ENCODE assay signal across 9 cellular contexts in the genomic region with DNA sequence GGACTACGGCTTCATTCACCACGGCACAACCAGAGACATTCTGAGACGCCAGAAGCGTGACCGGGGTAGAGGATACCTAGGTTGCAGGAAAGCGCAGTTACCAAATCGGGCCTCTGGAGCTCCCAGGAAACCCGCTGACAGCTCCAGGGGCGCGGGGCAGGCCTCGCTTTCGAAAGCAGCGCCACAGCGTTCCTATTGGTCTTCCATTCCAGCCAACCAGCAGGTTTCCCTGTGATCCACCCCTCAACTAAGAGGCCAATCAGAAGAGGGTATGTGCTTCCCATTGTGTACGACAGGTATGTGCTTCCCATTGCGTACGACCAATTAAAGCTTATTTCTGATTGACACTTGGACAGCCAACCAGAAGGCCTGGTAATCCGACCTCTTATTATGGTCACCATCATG. TPM values are rescaled to one million over a fixed set of nuclear protein-coding genes. Genes with fewer than 3 reads are reported as not detected.
A peak's percentile ranks its signal among the peaks of the same experiment; 100 is the strongest.
DNase-seq lines count a peak whose midpoint lies in the region; ATAC-seq, FAIRE-seq and TF ChIP-seq lines count a peak whose summit lies in the region.
"Had no signal": no experiment of that assay in that cellular context is flagged by ENCODE, and none has a peak within 500 bp of the region (broad histone marks: within the 10 kb centered on the region; RNA-seq: fewer than 3 reads in every experiment).

No MANE protein-coding gene starts in this region.

- H3K4me3 ChIP-seq in mucosa of descending colon, result no peak overlapping the region

- no peak for TF ChIP-seq POLR2A in H54 (IDR thresholded peaks at IDR 0.05; ENCODE audit: low read depth, low read length)

- no peak for TF ChIP-seq CTCF in mucosa of descending colon (IDR thresholded peaks at IDR 0.05)

- ATAC-seq in GM18873 (IDR thresholded peaks at IDR 0.05; ENCODE audit: low FRiP score, unreplicated experiment), result peak; percentile 95
- ATAC-seq in HG02981 (IDR thresholded peaks at IDR 0.05; ENCODE audit: unreplicated experiment), result peak; percentile 93
- ATAC-seq in mucosa of descending colon, result peak; percentile 49
- no peak for ATAC-seq in HG03469 (IDR thresholded peaks at IDR 0.05; ENCODE audit: unreplicated experiment)

- no peaks in the 10 kb centered on the region for H3K9me3 ChIP-seq in mucosa of descending colon

- intact Hi-C loops in mucosa of descending colon (cut with DNase I, micrococcal nuclease), result no loop called here

- DNase-seq in central memory CD4-positive, alpha-beta T cell, result peak; percentile 9
- DNase-seq in mucosa of descending colon (peak in 1 of 3 donors; percentile 9), H54 (ENCODE audit: insufficient read length, low spot score) (no peak), GDM1 (lab: John Stamatoyannopoulos, UW) (no peak), KG1 (lab: John Stamatoyannopoulos, UW) (no peak)

- no peaks in the 10 kb centered on the region for H3K36me3 ChIP-seq in mucosa of descending colon (ENCODE audit: low read depth)

- H3K4me1 ChIP-seq in mucosa of descending colon (ENCODE audit: low read depth), result no peaks in the 10 kb centered on the region

- FAIRE-seq in H54 (lab: Jason Lieb, UNC), result no peak
- FAIRE-seq: frontal cortex had no signal

RNA-seq across cellular contexts. Expression of a gene that starts 14.9 kb away (rescaled TPM):
- 10 to 100 TPM; 56.4 to 86.6 (median 68.2) TPM for total RNA-seq in mucosa of descending colon

RNA-seq across cellular contexts. Expression of a gene that starts 42.4 kb away (rescaled TPM):
- 10 to 100 TPM; 26.9 to 74.6 (median 53.1) TPM for total RNA-seq in mucosa of descending colon

RNA-seq across cellular contexts. Expression of a gene that starts 53.3 kb away (rescaled TPM):
- 1 to 10 TPM in 1 of 3 donors, not detected in 2; 2.7 TPM for total RNA-seq in mucosa of descending colon
- total RNA-seq: frontal cortex had no signal

RNA-seq across cellular contexts. Expression of a gene that starts 58.2 kb away (rescaled TPM):
- total RNA-seq in mucosa of descending colon, result 100 to 1,000 TPM in 1 of 3 donors, 10 to 100 TPM in 2; 27.7 to 104 (median 56.8) TPM
- total RNA-seq: frontal cortex had no signal
